Comparison of ENCODE assay signal across 23 cellular contexts in the genomic region with DNA sequence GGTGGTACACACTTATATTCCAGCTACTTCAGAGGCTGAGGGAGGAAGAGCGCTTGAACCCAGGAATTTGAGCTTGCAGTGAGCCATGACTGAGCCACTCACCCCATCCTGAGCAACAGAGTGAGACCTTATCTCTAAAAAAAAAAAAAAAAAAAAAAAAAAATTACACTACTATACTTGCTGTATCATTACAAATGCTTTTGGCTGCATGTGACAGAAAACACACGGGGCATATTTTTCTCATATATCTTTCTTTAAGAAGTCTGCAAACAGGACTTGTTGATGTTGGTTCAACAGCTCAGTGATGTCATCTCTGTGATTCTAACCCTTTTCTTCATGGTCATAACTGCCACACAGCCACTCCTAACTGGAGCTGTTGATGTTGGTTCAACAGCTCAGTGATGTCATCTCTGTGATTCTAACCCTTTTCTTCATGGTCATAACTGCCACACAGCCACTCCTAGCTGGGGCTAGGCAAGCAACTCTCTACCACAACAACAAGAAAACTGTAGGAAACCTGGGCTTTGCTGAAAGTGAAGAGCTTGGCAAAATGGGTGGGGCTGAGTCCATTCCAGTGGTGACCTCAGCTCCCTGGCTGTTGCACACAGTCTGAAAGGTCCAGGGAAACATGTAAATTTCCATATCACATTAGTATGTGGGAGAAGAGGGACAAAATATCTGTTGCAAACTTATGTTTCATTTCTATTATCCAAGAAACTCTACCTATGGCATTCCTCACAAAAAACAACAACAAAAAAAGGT. TPM values are rescaled to one million over a fixed set of nuclear protein-coding genes. Genes with fewer than 3 reads are reported as not detected.
DNase-seq lines count a peak whose midpoint lies in the region; ATAC-seq and TF ChIP-seq lines count a peak whose summit lies in the region.
"Had no signal": no experiment of that assay in that cellular context is flagged by ENCODE, and none has a peak within 500 bp of the region (broad histone marks: within the 10 kb centered on the region; RNA-seq: fewer than 3 reads in every experiment).

No MANE protein-coding gene starts in this region.

- CTCF ChIA-PET in naive thymus-derived CD4-positive, alpha-beta T cell (lab: Charles Lee) = interaction anchor here (0.7 to 1.1 kb wide), 2 partner anchors 426 to 724 kb away, joined by 3 read pairs; no protein-coding TSS in a partner anchor

- H3K4me2 ChIP-seq in hepatocyte = no peak overlapping the region

- no peaks in the 10 kb centered on the region for H3K79me2 ChIP-seq in hepatocyte

- H3K36me3 ChIP-seq in hepatocyte (replicated peaks; ENCODE audit: insufficient read depth, low read depth) = no peaks in the 10 kb centered on the region
- no peaks in the 10 kb centered on the region for H3K36me3 ChIP-seq in naive thymus-derived CD4-positive, alpha-beta T cell (ENCODE audit: control insufficient read depth in 2 of 3, insufficient read depth in 3 of 3, low read length in 3 of 3)
- H3K36me3 ChIP-seq: thoracic aorta had no signal

- H3K9me3 ChIP-seq in hepatocyte (ENCODE audit: low read depth) = no peaks in the 10 kb centered on the region
- H3K9me3 ChIP-seq in naive thymus-derived CD4-positive, alpha-beta T cell (ENCODE audit: control insufficient read depth in 2 of 3, low read length in 3 of 3) = no peaks in the 10 kb centered on the region
- H3K9me3 ChIP-seq: thoracic aorta had no signal

- no peak overlapping the region for H3K4me3 Mint-ChIP-seq in activated T-helper 1 cell treated with anti-CD3 and anti-CD28 coated beads, Interleukin-12 subunit alpha, Interleukin-12 subunit beta, Interleukin-2, Interleukin-4 antibody, amounts not matched to agents 30 ng/mL and 10 ng/mL and 1 ng/mL, durations not matched to agents 14 hours and 24 hours and 36 hours
- no peak overlapping the region for H3K4me3 Mint-ChIP-seq in naive thymus-derived CD4-positive, alpha-beta T cell
- H3K4me3 Mint-ChIP-seq: activated CD4-positive, alpha-beta T cell treated with anti-CD3 and anti-CD28 coated beads, Interleukin-2, amount 10 ng/mL, durations not matched to agents 24 days and 14 days; CD8-positive, alpha-beta memory T cell; natural killer cell treated with Interleukin-12 subunit alpha and Interleukin-12 subunit beta and Interleukin-15 and Interleukin-18, amount 100 ng/mL, for 72 hours; stimulated activated naive B cell treated with anti-CD40 and anti-IgM and Interleukin-4, amounts not matched to agents 10 μg/mL and 1 μg/mL and 100 μg/mL, for 72 hours had no signal

- DNase-seq in AG08395 (ENCODE audit: low spot score) (peak; percentile 47), DMS53 (lab: John Stamatoyannopoulos, UW) (peak; percentile 76), hepatocyte (ENCODE audit: low spot score) (no peak), middle frontal gyrus (ENCODE audit: extremely low spot score, low spot score) (no peak), occipital lobe (lab: John Stamatoyannopoulos, UW) (no peak)
- DNase-seq in activated T-helper 1 cell treated with anti-CD3 and anti-CD28 coated beads, Interleukin-12 subunit alpha, Interleukin-12 subunit beta, Interleukin-2, Interleukin-4 antibody, amounts not matched to agents 30 ng/mL and 10 ng/mL and 1 ng/mL, durations not matched to agents 14 hours and 24 hours and 36 hours (ENCODE audit: low spot score) = no peak
- DNase-seq in naive thymus-derived CD4-positive, alpha-beta T cell = no peak
- DNase-seq: activated CD4-positive, alpha-beta T cell treated with anti-CD3 and anti-CD28 coated beads, Interleukin-2, amount 10 ng/mL, durations not matched to agents 24 days and 14 days; activated CD8-positive, alpha-beta memory T cell treated with anti-CD3 and anti-CD28 coated beads, Interleukin-2, amount 50 U/mL, for 48 hours; activated gamma-delta T cell; CD8-positive, alpha-beta memory T cell; DND-41; Kasumi-1; left cardiac atrium; NCI-H1048; NCI-H524 treated with DMSO at 0.1 percent for 48 hours; stimulated activated CD4-positive, alpha-beta T cell treated with anti-CD3 and anti-CD28 coated beads, Interleukin-1b, Interleukin-23, amount 100 ng/mL, for 48 hours; stimulated activated naive B cell treated with anti-CD40 and anti-IgM and Interleukin-4, amounts not matched to agents 10 μg/mL and 1 μg/mL and 100 μg/mL, for 72 hours had no signal

- no peaks in the 10 kb centered on the region for H3K27me3 ChIP-seq in hepatocyte
- H3K27me3 ChIP-seq in naive thymus-derived CD4-positive, alpha-beta T cell (ENCODE audit: control insufficient read depth in 2 of 2, insufficient read depth in 2 of 2, low read length in 2 of 2) = no peaks in the 10 kb centered on the region

- H4K20me1 ChIP-seq in hepatocyte (ENCODE audit: insufficient read depth, poor library complexity, severe bottlenecking) = no peaks in the 10 kb centered on the region

- no peaks in the 10 kb centered on the region for H3K9me2 ChIP-seq in hepatocyte (replicated peaks; ENCODE audit: insufficient read depth)

- ATAC-seq in naive thymus-derived CD4-positive, alpha-beta T cell = no peak
- no peak for ATAC-seq in GM21737 (IDR thresholded peaks at IDR 0.05; ENCODE audit: unreplicated experiment)
- ATAC-seq: natural killer cell treated with Interleukin-12 subunit alpha and Interleukin-12 subunit beta and Interleukin-15 and Interleukin-18, amount 100 ng/mL, for 72 hours; stimulated activated naive B cell treated with anti-CD40 and anti-IgM and Interleukin-4, amounts not matched to agents 10 μg/mL and 1 μg/mL and 100 μg/mL, for 72 hours had no signal

- WGBS in hepatocyte (ENCODE audit: low lambda C conversion rate, missing lambda C conversion rate) = 95% methylated on average over 2 of the region's 2 CpGs

- H3K27ac Mint-ChIP-seq in activated T-helper 1 cell treated with anti-CD3 and anti-CD28 coated beads, Interleukin-12 subunit alpha, Interleukin-12 subunit beta, Interleukin-2, Interleukin-4 antibody, amounts not matched to agents 30 ng/mL and 10 ng/mL and 1 ng/mL, durations not matched to agents 14 hours and 24 hours and 36 hours = peak overlapping the region; percentile 54
- H3K27ac Mint-ChIP-seq in naive thymus-derived CD4-positive, alpha-beta T cell = peak overlapping the region in 1 of 9 donors; percentile 43
- H3K27ac Mint-ChIP-seq: activated CD4-positive, alpha-beta T cell treated with anti-CD3 and anti-CD28 coated beads, Interleukin-2, amount 10 ng/mL, durations not matched to agents 24 days and 14 days; progenitor cell of endocrine pancreas; stimulated activated naive B cell treated with anti-CD40 and anti-IgM and Interleukin-4, amounts not matched to agents 10 μg/mL and 1 μg/mL and 100 μg/mL, for 72 hours had no signal

- POLR2A ChIA-PET in naive thymus-derived CD4-positive, alpha-beta T cell (lab: Charles Lee) = interaction anchor here (0.8 kb wide), 1 partner anchor 59 kb away, joined by 3 read pairs; a partner anchor contains a TSS

- no peak for TF ChIP-seq CTCF in hepatocyte (IDR thresholded peaks at IDR 0.05; ENCODE audit: poor library complexity)

- H3K4me1 Mint-ChIP-seq in activated T-helper 1 cell treated with anti-CD3 and anti-CD28 coated beads, Interleukin-12 subunit alpha, Interleukin-12 subunit beta, Interleukin-2, Interleukin-4 antibody, amounts not matched to agents 30 ng/mL and 10 ng/mL and 1 ng/mL, durations not matched to agents 14 hours and 24 hours and 36 hours (ENCODE audit: low read depth) = peaks cover 27% of the 10 kb centered on the region
- peaks cover 0 to 26% (median 6%) of the 10 kb centered on the region in 7 donors for H3K4me1 Mint-ChIP-seq in naive thymus-derived CD4-positive, alpha-beta T cell

- H3K4me3 ChIP-seq in hepatocyte = no peak overlapping the region
- no peak overlapping the region for H3K4me3 ChIP-seq in naive thymus-derived CD4-positive, alpha-beta T cell (ENCODE audit: low read length)
- H3K4me3 ChIP-seq: thoracic aorta had no signal

- no peaks in the 10 kb centered on the region for H3K27me3 Mint-ChIP-seq in activated T-helper 1 cell treated with anti-CD3 and anti-CD28 coated beads, Interleukin-12 subunit alpha, Interleukin-12 subunit beta, Interleukin-2, Interleukin-4 antibody, amounts not matched to agents 30 ng/mL and 10 ng/mL and 1 ng/mL, durations not matched to agents 14 hours and 24 hours and 36 hours (ENCODE audit: insufficient read depth)
- H3K27me3 Mint-ChIP-seq in naive thymus-derived CD4-positive, alpha-beta T cell = no peaks in the 10 kb centered on the region
- H3K27me3 Mint-ChIP-seq: activated CD4-positive, alpha-beta T cell treated with anti-CD3 and anti-CD28 coated beads, Interleukin-2, amount 10 ng/mL, durations not matched to agents 24 days and 14 days; CD8-positive, alpha-beta memory T cell; natural killer cell treated with Interleukin-12 subunit alpha and Interleukin-12 subunit beta and Interleukin-15 and Interleukin-18, amount 100 ng/mL, for 72 hours; progenitor cell of endocrine pancreas; stimulated activated naive B cell treated with anti-CD40 and anti-IgM and Interleukin-4, amounts not matched to agents 10 μg/mL and 1 μg/mL and 100 μg/mL, for 72 hours had no signal

- peaks cover 5% of the 10 kb centered on the region for H3K9me3 Mint-ChIP-seq in activated T-helper 1 cell treated with anti-CD3 and anti-CD28 coated beads, Interleukin-12 subunit alpha, Interleukin-12 subunit beta, Interleukin-2, Interleukin-4 antibody, amounts not matched to agents 30 ng/mL and 10 ng/mL and 1 ng/mL, durations not matched to agents 14 hours and 24 hours and 36 hours
- H3K9me3 Mint-ChIP-seq in naive thymus-derived CD4-positive, alpha-beta T cell = no peaks in the 10 kb centered on the region
- H3K9me3 Mint-ChIP-seq: activated CD4-positive, alpha-beta T cell treated with anti-CD3 and anti-CD28 coated beads, Interleukin-2, amount 10 ng/mL, durations not matched to agents 24 days and 14 days; CD8-positive, alpha-beta memory T cell; natural killer cell treated with Interleukin-12 subunit alpha and Interleukin-12 subunit beta and Interleukin-15 and Interleukin-18, amount 100 ng/mL, for 72 hours had no signal

- peaks cover 21% of the 10 kb centered on the region for H3K36me3 Mint-ChIP-seq in activated T-helper 1 cell treated with anti-CD3 and anti-CD28 coated beads, Interleukin-12 subunit alpha, Interleukin-12 subunit beta, Interleukin-2, Interleukin-4 antibody, amounts not matched to agents 30 ng/mL and 10 ng/mL and 1 ng/mL, durations not matched to agents 14 hours and 24 hours and 36 hours (ENCODE audit: low read depth)
- H3K36me3 Mint-ChIP-seq in naive thymus-derived CD4-positive, alpha-beta T cell = peaks cover 0 to 18% (median 4%) of the 10 kb centered on the region in 5 donors

- no peak overlapping the region for H2AFZ ChIP-seq in hepatocyte

- intact Hi-C loops in activated T-helper 1 cell treated with anti-CD3 and anti-CD28 coated beads, Interleukin-12 subunit alpha, Interleukin-12 subunit beta, Interleukin-2, Interleukin-4 antibody, amounts not matched to agents 30 ng/mL and 10 ng/mL and 1 ng/mL, durations not matched to agents 14 hours and 24 hours and 36 hours (cut with micrococcal nuclease) = no loop called here
- intact Hi-C loops in naive thymus-derived CD4-positive, alpha-beta T cell (cut with micrococcal nuclease) = no loop called here

- H3K4me1 ChIP-seq in hepatocyte (ENCODE audit: insufficient read depth) = peaks cover 21% of the 10 kb centered on the region
- no peaks in the 10 kb centered on the region for H3K4me1 ChIP-seq in naive thymus-derived CD4-positive, alpha-beta T cell (ENCODE audit: control insufficient read depth in 2 of 2, insufficient read depth in 2 of 2, low read length in 2 of 2)

- H3K27ac ChIP-seq in hepatocyte = peak overlapping the region; percentile 32
- H3K27ac ChIP-seq in naive thymus-derived CD4-positive, alpha-beta T cell (ENCODE audit: low read depth, low read length) = no peak overlapping the region
- H3K27ac ChIP-seq: thoracic aorta had no signal

RNA-seq across cellular contexts. Expression of a gene that starts 19.7 kb away (rescaled TPM):
- 23.3 and 27.6 TPM in 2 replicates for total RNA-seq in activated T-helper 1 cell treated with anti-CD3 and anti-CD28 coated beads, Interleukin-12 subunit alpha, Interleukin-12 subunit beta, Interleukin-2, Interleukin-4 antibody, amounts not matched to agents 30 ng/mL and 10 ng/mL and 1 ng/mL, durations not matched to agents 14 hours and 24 hours and 36 hours
- total RNA-seq in hepatocyte (0.43 and 2.9 TPM in 2 replicates), occipital lobe (0.94 TPM)
- polyA plus RNA-seq in hepatocyte = 0.69 and 1.9 TPM in 2 replicates
- 10 to 100 TPM in 1 of 5 experiments, 1 to 10 TPM in 3, under 1 TPM in 1; 0.92 to 20.4 (median 1.9) TPM for total RNA-seq in naive thymus-derived CD4-positive, alpha-beta T cell
- polyA plus RNA-seq in naive thymus-derived CD4-positive, alpha-beta T cell = under 1 TPM; 0.63 to 0.69 TPM
- total RNA-seq: cardiac septum had no signal

RNA-seq across cellular contexts. Expression of a gene that starts 59.2 kb away (rescaled TPM):
- total RNA-seq in activated T-helper 1 cell treated with anti-CD3 and anti-CD28 coated beads, Interleukin-12 subunit alpha, Interleukin-12 subunit beta, Interleukin-2, Interleukin-4 antibody, amounts not matched to agents 30 ng/mL and 10 ng/mL and 1 ng/mL, durations not matched to agents 14 hours and 24 hours and 36 hours = 233 and 237 TPM in 2 replicates
- total RNA-seq in hepatocyte (138 and 154 TPM in 2 replicates), occipital lobe (221 TPM)
- 58.2 and 68.1 TPM in 2 replicates for polyA plus RNA-seq in hepatocyte
- 100 to 1,000 TPM; 202 to 439 (median 262) TPM for total RNA-seq in naive thymus-derived CD4-positive, alpha-beta T cell
- 100 to 1,000 TPM; 127 to 153 TPM for polyA plus RNA-seq in naive thymus-derived CD4-positive, alpha-beta T cell

Comparison
In these comparisons a context has a peak if more than half of its experiments do, and no peak if none do; other contexts are left out.
1. DNase-seq: peak in AG08395 (single experiment) and DMS53 (single experiment); none in activated T-helper 1 cell treated with anti-CD3 and anti-CD28 coated beads, Interleukin-12 subunit alpha, Interleukin-12 subunit beta, Interleukin-2, Interleukin-4 antibody, amounts not matched to agents 30 ng/mL and 10 ng/mL and 1 ng/mL, durations not matched to agents 14 hours and 24 hours and 36 hours (single experiment), hepatocyte (single experiment), middle frontal gyrus (single experiment), naive thymus-derived CD4-positive, alpha-beta T cell (0 of 9) and occipital lobe (single experiment).